In genomic region chr15:63308491-63308890, GRCh38 we compare ENCODE assay signal across 31 cellular contexts.
"Had no signal": no experiment of that assay in that cellular context is flagged by ENCODE, and none has a peak within 500 bp of the region (broad histone marks: within the 10 kb centered on the region; RNA-seq: fewer than 3 reads in every experiment).

No MANE protein-coding gene starts in this region.

- H3K27me3 Mint-ChIP-seq: activated CD4-positive, alpha-beta memory T cell treated with anti-CD3 and anti-CD28 coated beads, Interleukin-2, amount 10 ng/mL, durations not matched to agents 7 days and 5 days; activated naive CD8-positive, alpha-beta T cell; activated T-helper 17 cell treated with anti-CD3 and anti-CD28 coated beads, Interleukin-2, amount 50 U/mL, for 72 hours; central memory CD8-positive, alpha-beta T cell; dendritic cell treated with granulocyte-macrophage colony-stimulating factor and Interleukin-4, amounts not matched to agents 40 ng/mL and 50 ng/mL, for 4 days; T-helper 17 cell had no signal

- H3K9me3 ChIP-seq: esophagus squamous epithelium, gastroesophageal sphincter had no signal

- ATAC-seq: activated T-cell treated with anti-CD3 and anti-CD28 coated beads, Interleukin-2, amount 50 U/mL, for 4 hours; activated T-helper 17 cell treated with anti-CD3 and anti-CD28 coated beads, Interleukin-2, amount 50 U/mL, for 72 hours; gastroesophageal sphincter; T-helper 17 cell had no signal

- DNase-seq: activated CD4-positive, alpha-beta memory T cell treated with anti-CD3 and anti-CD28 coated beads, Interleukin-2, amount 10 ng/mL, durations not matched to agents 7 days and 5 days; activated CD4-positive, alpha-beta T cell treated with anti-CD3 and anti-CD28 coated beads for 1 hour; activated CD4-positive, alpha-beta T cell treated with anti-CD3 and anti-CD28 coated beads for 4 hours; activated CD4-positive, alpha-beta T cell treated with anti-CD3 and anti-CD28 coated beads, Interleukin-2, amount 10 ng/mL, durations not matched to agents 7 days and 5 days; activated CD4-positive, alpha-beta T cell treated with anti-CD3 and anti-CD28 coated beads, Interleukin-2, amount 50 U/mL, for 4 hours; activated CD8-positive, alpha-beta memory T cell treated with anti-CD3 and anti-CD28 coated beads, Interleukin-2, amount 50 U/mL, for 48 hours; activated effector memory CD4-positive, alpha-beta T cell treated with Interleukin-2 at 50 U/mL for 16 hours; activated gamma-delta T cell treated with Interleukin-2 at 50 U/mL for 16 hours; activated naive CD4-positive, alpha-beta T cell treated with anti-CD3 and anti-CD28 coated beads, Interleukin-2, amount 50 U/mL, for 16 hours; activated naive CD4-positive, alpha-beta T cell treated with Interleukin-2 at 50 U/mL for 16 hours; activated T-cell treated with anti-CD3 and anti-CD28 coated beads for 4 hours; activated T-cell treated with anti-CD3 and anti-CD28 coated beads, Interleukin-2, amount 50 U/mL, for 4 hours; amniotic stem cell; anterior cingulate cortex; brain microvascular endothelial cell; dorsolateral prefrontal cortex; effector memory CD4-positive, alpha-beta T cell; endodermal cell; erythroblast; esophagus squamous epithelium; foreskin melanocyte; T-helper 1 cell; T-helper 17 cell; T1000 had no signal

- H3K27ac Mint-ChIP-seq: activated CD4-positive, alpha-beta memory T cell treated with anti-CD3 and anti-CD28 coated beads, Interleukin-2, amount 10 ng/mL, durations not matched to agents 7 days and 5 days; activated CD4-positive, alpha-beta T cell treated with anti-CD3 and anti-CD28 coated beads, Interleukin-2, amount 10 ng/mL, durations not matched to agents 7 days and 5 days; activated naive CD8-positive, alpha-beta T cell; activated T-helper 17 cell treated with anti-CD3 and anti-CD28 coated beads, Interleukin-2, amount 50 U/mL, for 72 hours; dendritic cell treated with granulocyte-macrophage colony-stimulating factor and Interleukin-4, amounts not matched to agents 40 ng/mL and 50 ng/mL, for 4 days; endodermal cell; T-helper 17 cell; T-helper 2 cell treated with Interferon-gamma antibody and Interleukin-4, amounts not matched to agents 5 μg/mL and 100 μg/mL, for 36 hours had no signal

- H3K9me3 Mint-ChIP-seq: activated CD4-positive, alpha-beta memory T cell treated with anti-CD3 and anti-CD28 coated beads, Interleukin-2, amount 10 ng/mL, durations not matched to agents 7 days and 5 days; activated CD4-positive, alpha-beta T cell treated with anti-CD3 and anti-CD28 coated beads, Interleukin-2, amount 10 ng/mL, durations not matched to agents 7 days and 5 days; activated T-cell treated with anti-CD3 and anti-CD28 coated beads, Interleukin-2, amount 50 U/mL, for 4 hours; activated T-helper 17 cell treated with anti-CD3 and anti-CD28 coated beads, Interleukin-2, amount 50 U/mL, for 72 hours; central memory CD8-positive, alpha-beta T cell; dendritic cell treated with granulocyte-macrophage colony-stimulating factor and Interleukin-4, amounts not matched to agents 40 ng/mL and 50 ng/mL, for 4 days; endodermal cell; T-helper 2 cell treated with Interferon-gamma antibody and Interleukin-4, amounts not matched to agents 5 μg/mL and 100 μg/mL, for 36 hours had no signal

- H3K4me1 Mint-ChIP-seq: activated CD4-positive, alpha-beta memory T cell treated with anti-CD3 and anti-CD28 coated beads, Interleukin-2, amount 10 ng/mL, durations not matched to agents 7 days and 5 days; activated CD4-positive, alpha-beta T cell treated with anti-CD3 and anti-CD28 coated beads, Interleukin-2, amount 10 ng/mL, durations not matched to agents 7 days and 5 days; activated T-helper 17 cell treated with anti-CD3 and anti-CD28 coated beads, Interleukin-2, amount 50 U/mL, for 72 hours; central memory CD8-positive, alpha-beta T cell had no signal

- H3K4me3 ChIP-seq: coronary artery, dorsolateral prefrontal cortex, esophagus squamous epithelium, gastroesophageal sphincter had no signal

- H3K4me3 Mint-ChIP-seq: activated CD4-positive, alpha-beta memory T cell treated with anti-CD3 and anti-CD28 coated beads, Interleukin-2, amount 10 ng/mL, durations not matched to agents 7 days and 5 days; activated CD4-positive, alpha-beta T cell treated with anti-CD3 and anti-CD28 coated beads, Interleukin-2, amount 10 ng/mL, durations not matched to agents 7 days and 5 days; activated naive CD8-positive, alpha-beta T cell; activated T-cell treated with anti-CD3 and anti-CD28 coated beads, Interleukin-2, amount 50 U/mL, for 4 hours; activated T-helper 17 cell treated with anti-CD3 and anti-CD28 coated beads, Interleukin-2, amount 50 U/mL, for 72 hours; central memory CD8-positive, alpha-beta T cell; dendritic cell treated with granulocyte-macrophage colony-stimulating factor and Interleukin-4, amounts not matched to agents 40 ng/mL and 50 ng/mL, for 4 days; endodermal cell; T-helper 17 cell; T-helper 2 cell treated with Interferon-gamma antibody and Interleukin-4, amounts not matched to agents 5 μg/mL and 100 μg/mL, for 36 hours had no signal

- H3K4me1 ChIP-seq: gastroesophageal sphincter had no signal
